22 cellular contexts compared by ENCODE assay signal in genomic region chr1:4128616-4129015, GRCh38.
DNase-seq lines count a peak whose midpoint lies in the region; ATAC-seq and TF ChIP-seq lines count a peak whose summit lies in the region.
"Had no signal": no experiment of that assay in that cellular context is flagged by ENCODE, and none has a peak within 500 bp of the region (broad histone marks: within the 10 kb centered on the region; RNA-seq: fewer than 3 reads in every experiment).

No MANE protein-coding gene starts in this region.

- H3K4me1 Mint-ChIP-seq in activated naive CD8-positive, alpha-beta T cell treated with anti-CD3 and anti-CD28 coated beads, Interleukin-2, amount 50 U/mL, for 24 hours, result no peaks in the 10 kb centered on the region
- no peaks in the 10 kb centered on the region for H3K4me1 Mint-ChIP-seq in activated naive CD8-positive, alpha-beta T cell treated with anti-CD3 and anti-CD28 coated beads for 36 hours
- H3K4me1 Mint-ChIP-seq in natural killer cell treated with Interleukin-12 subunit alpha and Interleukin-12 subunit beta and Interleukin-15 and Interleukin-18, amount 100 ng/mL, for 72 hours (ENCODE audit: low read depth in 2 of 2), result no peaks in the 10 kb centered on the region
- H3K4me1 Mint-ChIP-seq: CD4-positive, alpha-beta memory T cell had no signal

- no peak overlapping the region for H3K27ac Mint-ChIP-seq in activated naive CD8-positive, alpha-beta T cell treated with anti-CD3 and anti-CD28 coated beads, Interleukin-2, amount 50 U/mL, for 24 hours
- H3K27ac Mint-ChIP-seq in activated naive CD8-positive, alpha-beta T cell treated with anti-CD3 and anti-CD28 coated beads for 36 hours, result no peak overlapping the region
- no peak overlapping the region for H3K27ac Mint-ChIP-seq in natural killer cell treated with Interleukin-12 subunit alpha and Interleukin-12 subunit beta and Interleukin-15 and Interleukin-18, amount 100 ng/mL, for 72 hours
- H3K27ac Mint-ChIP-seq: CD4-positive, alpha-beta memory T cell had no signal

- H3K9me3 ChIP-seq in neuronal stem cell (replicated peaks in 1 of 2; ENCODE audit: control insufficient read depth in 2 of 2, insufficient read depth in 1 of 2, low read depth in 1 of 2, low read length in 2 of 2) (no peaks in the 10 kb centered on the region), spleen (no peaks in the 10 kb centered on the region), aorta (ENCODE audit: control insufficient read depth, low read length) (no peaks in the 10 kb centered on the region)
- H3K9me3 ChIP-seq: A549, BE2C had no signal

- H3K36me3 Mint-ChIP-seq in activated naive CD8-positive, alpha-beta T cell treated with anti-CD3 and anti-CD28 coated beads, Interleukin-2, amount 50 U/mL, for 24 hours (ENCODE audit: low read depth), result no peaks in the 10 kb centered on the region
- no peaks in the 10 kb centered on the region for H3K36me3 Mint-ChIP-seq in activated naive CD8-positive, alpha-beta T cell treated with anti-CD3 and anti-CD28 coated beads for 36 hours
- H3K36me3 Mint-ChIP-seq in natural killer cell treated with Interleukin-12 subunit alpha and Interleukin-12 subunit beta and Interleukin-15 and Interleukin-18, amount 100 ng/mL, for 72 hours, result no peaks in the 10 kb centered on the region
- H3K36me3 Mint-ChIP-seq: CD4-positive, alpha-beta memory T cell had no signal

- H2BK5ac ChIP-seq in neuronal stem cell (ENCODE audit: low read length), result no peak overlapping the region

- no peaks in the 10 kb centered on the region for H3K9me3 Mint-ChIP-seq in activated naive CD8-positive, alpha-beta T cell treated with anti-CD3 and anti-CD28 coated beads, Interleukin-2, amount 50 U/mL, for 24 hours
- H3K9me3 Mint-ChIP-seq in activated naive CD8-positive, alpha-beta T cell treated with anti-CD3 and anti-CD28 coated beads for 36 hours, result no peaks in the 10 kb centered on the region
- no peaks in the 10 kb centered on the region for H3K9me3 Mint-ChIP-seq in natural killer cell treated with Interleukin-12 subunit alpha and Interleukin-12 subunit beta and Interleukin-15 and Interleukin-18, amount 100 ng/mL, for 72 hours

- H3K4me2 ChIP-seq in neuronal stem cell (ENCODE audit: insufficient read depth, low read length, poor library complexity, severe bottlenecking), result no peak overlapping the region
- H3K4me2 ChIP-seq: A549 had no signal

- H3K27me3 ChIP-seq in neuronal stem cell (ENCODE audit: control insufficient read depth in 3 of 3, insufficient read depth in 3 of 3, low read depth in 1 of 3, low read length in 3 of 3) (peaks cover 0 to 12% (median 0%) of the 10 kb centered on the region in 3 experiments), spleen (replicated peaks in 1 of 7) (peaks cover 0 to 26% (median 0%) of the 10 kb centered on the region in 7 donors), aorta (ENCODE audit: control insufficient read depth in 1 of 2, insufficient read depth in 2 of 2, low read length in 1 of 2) (no peaks in the 10 kb centered on the region)
- H3K27me3 ChIP-seq: BE2C had no signal

- no peak overlapping the region for H3K14ac ChIP-seq in neuronal stem cell (ENCODE audit: low read length)

- peak overlapping the region; percentile 71 for H2AK5ac ChIP-seq in neuronal stem cell (ENCODE audit: low read depth, low read length)

- no peaks in the 10 kb centered on the region for H3K79me1 ChIP-seq in neuronal stem cell (ENCODE audit: low read depth, low read length)

- no peak for TF ChIP-seq CTCF in spleen (IDR thresholded peaks at IDR 0.05 in 8 of 11, conservative IDR thresholded peaks at IDR 0.05 in 3 of 11)

- ATAC-seq in activated naive CD8-positive, alpha-beta T cell treated with anti-CD3 and anti-CD28 coated beads, Interleukin-2, amount 50 U/mL, for 24 hours, result peak; percentile 22
- ATAC-seq in aorta (ENCODE audit: low FRiP score) (peak; percentile 16), GM21737 (IDR thresholded peaks at IDR 0.05; ENCODE audit: unreplicated experiment) (no peak)
- ATAC-seq in natural killer cell treated with Interleukin-12 subunit alpha and Interleukin-12 subunit beta and Interleukin-15 and Interleukin-18, amount 100 ng/mL, for 72 hours, result no peak
- ATAC-seq: A549 had no signal

- H3K36me3 ChIP-seq in neuronal stem cell (replicated peaks in 1 of 2; ENCODE audit: control insufficient read depth in 2 of 2, insufficient read depth in 2 of 2, low read length in 2 of 2), result no peaks in the 10 kb centered on the region
- no peaks in the 10 kb centered on the region for H3K36me3 ChIP-seq in spleen
- no peaks in the 10 kb centered on the region for H3K36me3 ChIP-seq in aorta (ENCODE audit: control insufficient read depth in 1 of 2, insufficient read depth in 2 of 2, low read length in 1 of 2)
- H3K36me3 ChIP-seq: BE2C had no signal

- no peak overlapping the region for H2AFZ ChIP-seq in neuronal stem cell (ENCODE audit: low read length)

- no peak overlapping the region for H2BK12ac ChIP-seq in neuronal stem cell (ENCODE audit: low read length)

- no peak overlapping the region for H3K9ac ChIP-seq in neuronal stem cell (ENCODE audit: low read depth, low read length, poor library complexity)

- no peaks in the 10 kb centered on the region for H3K27me3 Mint-ChIP-seq in activated naive CD8-positive, alpha-beta T cell treated with anti-CD3 and anti-CD28 coated beads, Interleukin-2, amount 50 U/mL, for 24 hours
- peaks cover 7% of the 10 kb centered on the region for H3K27me3 Mint-ChIP-seq in activated naive CD8-positive, alpha-beta T cell treated with anti-CD3 and anti-CD28 coated beads for 36 hours
- H3K27me3 Mint-ChIP-seq in natural killer cell treated with Interleukin-12 subunit alpha and Interleukin-12 subunit beta and Interleukin-15 and Interleukin-18, amount 100 ng/mL, for 72 hours, result no peaks in the 10 kb centered on the region

- H2BK120ac ChIP-seq in neuronal stem cell (ENCODE audit: low read depth, low read length), result no peak overlapping the region

- intact Hi-C loops in spleen (cut with DNase I; ENCODE audit: low total_unique reads), result no loop called here
- intact Hi-C loops in aorta (cut with DNase I), result no loop called here

- H3K23ac ChIP-seq in neuronal stem cell (ENCODE audit: low read depth, low read length, poor library complexity), result no peak overlapping the region

- H3K4me3 Mint-ChIP-seq in activated naive CD8-positive, alpha-beta T cell treated with anti-CD3 and anti-CD28 coated beads, Interleukin-2, amount 50 U/mL, for 24 hours, result no peak overlapping the region
- H3K4me3 Mint-ChIP-seq in activated naive CD8-positive, alpha-beta T cell treated with anti-CD3 and anti-CD28 coated beads for 36 hours, result no peak overlapping the region
- H3K4me3 Mint-ChIP-seq in natural killer cell treated with Interleukin-12 subunit alpha and Interleukin-12 subunit beta and Interleukin-15 and Interleukin-18, amount 100 ng/mL, for 72 hours, result no peak overlapping the region
- H3K4me3 Mint-ChIP-seq: CD4-positive, alpha-beta memory T cell had no signal

- H3K4me1 ChIP-seq in neuronal stem cell (ENCODE audit: control insufficient read depth in 2 of 2, insufficient read depth in 1 of 2, low read depth in 1 of 2, low read length in 2 of 2) (peaks cover 0 to 2% of the 10 kb centered on the region in 2 donors), spleen (no peaks in the 10 kb centered on the region), aorta (ENCODE audit: control insufficient read depth in 1 of 2, insufficient read depth in 2 of 2, low read length in 2 of 2) (no peaks in the 10 kb centered on the region)
- H3K4me1 ChIP-seq: A549, BE2C had no signal

- no peak for TF ChIP-seq POLR2A in spleen (IDR thresholded peaks at IDR 0.05)

- H3K27ac ChIP-seq in neuronal stem cell (replicated peaks; ENCODE audit: low read length) (no peak overlapping the region), spleen (no peak overlapping the region), aorta (ENCODE audit: low read depth in 1 of 2, low read length in 2 of 2) (no peak overlapping the region)
- H3K27ac ChIP-seq: A549 had no signal

- peak overlapping the region; percentile 69 for H2BK15ac ChIP-seq in neuronal stem cell (ENCODE audit: low read length)

- DNase-seq in activated naive CD8-positive, alpha-beta T cell treated with anti-CD3 and anti-CD28 coated beads, Interleukin-2, amount 50 U/mL, for 24 hours, result no peak
- no peak for DNase-seq in activated naive CD8-positive, alpha-beta T cell treated with anti-CD3 and anti-CD28 coated beads for 36 hours
- DNase-seq in neuronal stem cell (ENCODE audit: low spot score), result no peak
- DNase-seq in spleen, result peak; percentile 51
- peak; percentile 26 to 37 for DNase-seq in aorta
- DNase-seq in natural killer cell treated with Interleukin-12 subunit alpha and Interleukin-12 subunit beta and Interleukin-15 and Interleukin-18, amount 100 ng/mL, for 72 hours (ENCODE audit: low spot score), result no peak
- no peak for DNase-seq in NCI-H510A treated with DMSO at 0.1 percent for 48 hours (lab: John Stamatoyannopoulos, UW)
- DNase-seq: 8988T; ACHN; AML-193; BE2C; C1 segment of cervical spinal cord; Calu3; CD4-positive, alpha-beta memory T cell; COR-L47; DMS53; DMS79 treated with DMSO at 0.1 percent for 48 hours; GF-D8; H7; HCEC 1CT had no signal

- no peak overlapping the region for H4K8ac ChIP-seq in neuronal stem cell (ENCODE audit: low read depth, low read length)

- no CpG with 5 or more reads among the region's 20 CpGs for WGBS in neuronal stem cell (ENCODE audit: extremely low coverage in 2 of 2, insufficient read length in 2 of 2, insufficient replicate concordance in 1 of 2), 2 donors
- 90 to 96% (median 91%) methylated on average over 13 to 20 of the region's 20 CpGs for WGBS in spleen, 5 donors
- 87 to 91% methylated on average over 20 of the region's 20 CpGs for WGBS in aorta, 2 donors

- no peak overlapping the region for H3K4ac ChIP-seq in neuronal stem cell (ENCODE audit: low read length)

- H3K18ac ChIP-seq in neuronal stem cell (ENCODE audit: low read length), result peak overlapping the region; percentile 46

- no peak overlapping the region for H3K4me3 ChIP-seq in neuronal stem cell (ENCODE audit: low read length in 2 of 2)
- H3K4me3 ChIP-seq in spleen, result no peak overlapping the region
- H3K4me3 ChIP-seq in aorta (ENCODE audit: low read length in 2 of 2), result no peak overlapping the region
- H3K4me3 ChIP-seq: A549 had no signal

- no peak overlapping the region for H4K91ac ChIP-seq in neuronal stem cell (ENCODE audit: low read depth, low read length, poor library complexity)

Comparison
In these comparisons a context has a peak if more than half of its experiments do, and no peak if none do; other contexts are left out.
1. ATAC-seq: peak in activated naive CD8-positive, alpha-beta T cell treated with anti-CD3 and anti-CD28 coated beads, Interleukin-2, amount 50 U/mL, for 24 hours (single experiment) and aorta (single experiment); none in natural killer cell treated with Interleukin-12 subunit alpha and Interleukin-12 subunit beta and Interleukin-15 and Interleukin-18, amount 100 ng/mL, for 72 hours (0 of 2) and GM21737 (single experiment).
2. DNase-seq: peak in spleen (single experiment) and aorta (2 of 2); none in activated naive CD8-positive, alpha-beta T cell treated with anti-CD3 and anti-CD28 coated beads, Interleukin-2, amount 50 U/mL, for 24 hours (single experiment), activated naive CD8-positive, alpha-beta T cell treated with anti-CD3 and anti-CD28 coated beads for 36 hours (single experiment), neuronal stem cell (single experiment), natural killer cell treated with Interleukin-12 subunit alpha and Interleukin-12 subunit beta and Interleukin-15 and Interleukin-18, amount 100 ng/mL, for 72 hours (single experiment) and NCI-H510A treated with DMSO at 0.1 percent for 48 hours (single experiment).